20 cellular contexts compared by ENCODE assay signal in genomic region chr9:111668026-111668573, GRCh38. TPM values are rescaled to one million over a fixed set of nuclear protein-coding genes. Genes with fewer than 3 reads are reported as not detected.
A peak's percentile ranks its signal among the peaks of the same experiment; 100 is the strongest.
DNase-seq lines count a peak whose midpoint lies in the region; ATAC-seq, FAIRE-seq and TF ChIP-seq lines count a peak whose summit lies in the region.
"Had no signal": no experiment of that assay in that cellular context is flagged by ENCODE, and none has a peak within 500 bp of the region (broad histone marks: within the 10 kb centered on the region; RNA-seq: fewer than 3 reads in every experiment).

No MANE protein-coding gene starts in this region.

- peaks cover 7% of the 10 kb centered on the region for H3K4me1 Mint-ChIP-seq in T-helper 17 cell
- H3K4me1 Mint-ChIP-seq in activated naive CD8-positive, alpha-beta T cell treated with anti-CD3 and anti-CD28 coated beads, Interleukin-2, amount 50 U/mL, for 24 hours = peaks cover 11% of the 10 kb centered on the region

- H3K27ac Mint-ChIP-seq in T-helper 17 cell = peak overlapping the region; percentile 39
- H3K27ac Mint-ChIP-seq in activated naive CD8-positive, alpha-beta T cell treated with anti-CD3 and anti-CD28 coated beads, Interleukin-2, amount 50 U/mL, for 24 hours = no peak overlapping the region
- H3K27ac Mint-ChIP-seq: CD4-positive, CD25-positive, alpha-beta regulatory T cell had no signal

- no peaks in the 10 kb centered on the region for H3K9me1 ChIP-seq in endothelial cell of umbilical vein (replicated peaks; ENCODE audit: control insufficient read depth, extremely low read depth, insufficient read depth, low read length)

- dilution Hi-C loops in endothelial cell of umbilical vein (cut with MboI; ENCODE audit: extremely low pct_ligation_motif_present, low sequenced_read_pairs) = no loop called here

- TF ChIP-seq CTCF in endothelial cell of umbilical vein (IDR thresholded peaks at IDR 0.05; ENCODE audit: extremely low read depth in 1 of 2, insufficient read depth in 1 of 2, low read depth in 1 of 2, low read length in 2 of 2) = no peak
- no peak for TF ChIP-seq CTCF in PC-3 (conservative IDR thresholded peaks at IDR 0.05; ENCODE audit: low read depth, low read length)

- no peak overlapping the region for H3K4me3 Mint-ChIP-seq in T-helper 17 cell
- H3K4me3 Mint-ChIP-seq in activated naive CD8-positive, alpha-beta T cell treated with anti-CD3 and anti-CD28 coated beads, Interleukin-2, amount 50 U/mL, for 24 hours = no peak overlapping the region
- H3K4me3 Mint-ChIP-seq: CD8-positive, alpha-beta memory T cell had no signal

- H2AFZ ChIP-seq in endothelial cell of umbilical vein (ENCODE audit: low read depth, low read length) (no peak overlapping the region), PC-3 (ENCODE audit: low read length) (no peak overlapping the region)
- H2AFZ ChIP-seq: GM23248 had no signal

- no peaks in the 10 kb centered on the region for H3F3A ChIP-seq in PC-3 (ENCODE audit: low read length, unreplicated experiment)

- POLR2A ChIA-PET in endothelial cell of umbilical vein (lab: Charles Lee) = interaction anchor here (0.8 kb wide), 1 partner anchor 711 kb away, joined by 3 read pairs; the partner anchor contains the start of gene HSDL2
- POLR2A ChIA-PET in PC-3 (lab: Charles Lee; ENCODE audit: unreplicated experiment) = no interaction called here

- H3K4me2 ChIP-seq in endothelial cell of umbilical vein (ENCODE audit: insufficient read depth, low read length) (no peak overlapping the region), PC-3 (ENCODE audit: low read length) (no peak overlapping the region)

- H3K9me3 ChIP-seq in T-helper 17 cell (ENCODE audit: control insufficient read depth, low read length, poor library complexity, severe bottlenecking) (no peaks in the 10 kb centered on the region), endothelial cell of umbilical vein (replicated peaks; ENCODE audit: control insufficient read depth, insufficient read depth, low read length) (no peaks in the 10 kb centered on the region), PC-3 (ENCODE audit: low read length) (no peaks in the 10 kb centered on the region)
- H3K9me3 ChIP-seq: BE2C, Caco-2, HAP-1 had no signal

- H3K4me3 ChIP-seq in endothelial cell of umbilical vein (replicated peaks in 1 of 3; ENCODE audit: insufficient read depth in 1 of 3, low read depth in 1 of 3, low read length in 3 of 3) = no peak overlapping the region
- no peak overlapping the region for H3K4me3 ChIP-seq in PC-3 (ENCODE audit: low read length)
- H3K4me3 ChIP-seq: GM23248, HAP-1 had no signal

- no peaks in the 10 kb centered on the region for H4K20me1 ChIP-seq in endothelial cell of umbilical vein (replicated peaks; ENCODE audit: control insufficient read depth, extremely low read depth, insufficient read depth, low read length)
- H4K20me1 ChIP-seq in PC-3 (ENCODE audit: low read length) = no peaks in the 10 kb centered on the region

- TF ChIP-seq POLR2A in endothelial cell of umbilical vein (IDR thresholded peaks at IDR 0.05; ENCODE audit: low read depth, low read length) = no peak

- H3K36me3 Mint-ChIP-seq in T-helper 17 cell (ENCODE audit: low read depth) = peaks cover 4% of the 10 kb centered on the region
- H3K36me3 Mint-ChIP-seq in activated naive CD8-positive, alpha-beta T cell treated with anti-CD3 and anti-CD28 coated beads, Interleukin-2, amount 50 U/mL, for 24 hours (ENCODE audit: low read depth) = peaks cover 26% of the 10 kb centered on the region

- H3K4me1 ChIP-seq in endothelial cell of umbilical vein (ENCODE audit: control insufficient read depth, extremely low read depth, insufficient read depth, low read length) (no peaks in the 10 kb centered on the region), PC-3 (ENCODE audit: insufficient read depth, low read length) (peaks cover 3% of the 10 kb centered on the region; the same call in 1 of the 2 replicates)
- H3K4me1 ChIP-seq: BE2C had no signal

- H3K9me2 ChIP-seq in PC-3 (replicated peaks; ENCODE audit: low read length) = no peaks in the 10 kb centered on the region

- no peaks in the 10 kb centered on the region for H3K9me3 Mint-ChIP-seq in activated naive CD8-positive, alpha-beta T cell treated with anti-CD3 and anti-CD28 coated beads, Interleukin-2, amount 50 U/mL, for 24 hours
- H3K9me3 Mint-ChIP-seq: CD4-positive, CD25-positive, alpha-beta regulatory T cell; CD8-positive, alpha-beta memory T cell had no signal

- H3K27me3 ChIP-seq in endothelial cell of umbilical vein (ENCODE audit: control insufficient read depth in 2 of 2, insufficient read depth in 2 of 2, low read length in 2 of 2) (no peaks in the 10 kb centered on the region), PC-3 (ENCODE audit: low read length) (no peaks in the 10 kb centered on the region)
- H3K27me3 ChIP-seq: BE2C had no signal

- CTCF ChIA-PET in endothelial cell of umbilical vein (lab: Charles Lee) (interaction anchor here (1.2 kb wide), 1 partner anchor 10 kb away, joined by 3 read pairs; no protein-coding TSS in a partner anchor), PC-3 (lab: Charles Lee) (no interaction called here)

- H3K9ac ChIP-seq in endothelial cell of umbilical vein (replicated peaks; ENCODE audit: extremely low read depth, insufficient read depth, low read length) (no peak overlapping the region), PC-3 (ENCODE audit: low read length) (no peak overlapping the region)
- H3K9ac ChIP-seq: GM23248 had no signal

- H3K79me2 ChIP-seq in endothelial cell of umbilical vein (ENCODE audit: control insufficient read depth, insufficient read depth, low read length) (no peaks in the 10 kb centered on the region), PC-3 (ENCODE audit: low read length) (peaks cover 17% of the 10 kb centered on the region)

- no TSS peak for BruUV-seq in endothelial cell of umbilical vein (replicated peaks; lab: Mats Ljungman, UMichigan)
- no TSS peak for BruUV-seq in PC-3 (replicated peaks; lab: Mats Ljungman, UMichigan)

- DNase-seq in A172 (ENCODE audit: low spot score) (peak; percentile 32), T-helper 17 cell (no peak), endothelial cell of umbilical vein (ENCODE audit: low read depth, low spot score) (peak; percentile 59), stromal cell of bone marrow (ENCODE audit: low read depth) (peak; percentile 41), PC-3 (no peak), NCI-H1092 (lab: John Stamatoyannopoulos, UW) (no peak)
- DNase-seq in activated naive CD8-positive, alpha-beta T cell treated with anti-CD3 and anti-CD28 coated beads, Interleukin-2, amount 50 U/mL, for 24 hours = no peak
- DNase-seq: 8988T; ACHN; BE2C; C1 segment of cervical spinal cord; Caco-2; CD4-positive, CD25-positive, alpha-beta regulatory T cell; CD8-positive, alpha-beta memory T cell; GM23248 had no signal

- intact Hi-C loops in endothelial cell of umbilical vein (cut with micrococcal nuclease) (no loop called here), PC-3 (cut with micrococcal nuclease) (no loop called here)

- no peak for FAIRE-seq in endothelial cell of umbilical vein (lab: Jason Lieb, UNC)
- FAIRE-seq: D721Med, G401.6, GM12891, GM19239 had no signal

- peaks cover 0 to 2% of the 10 kb centered on the region in 2 experiments for H3K36me3 ChIP-seq in endothelial cell of umbilical vein (ENCODE audit: control insufficient read depth in 2 of 2, extremely low read depth in 1 of 2, insufficient read depth in 2 of 2, low read length in 2 of 2)
- no peaks in the 10 kb centered on the region for H3K36me3 ChIP-seq in PC-3 (ENCODE audit: low read depth, low read length)

- ATAC-seq in T-helper 17 cell (no peak), PC-3 (no peak)
- ATAC-seq in activated naive CD8-positive, alpha-beta T cell treated with anti-CD3 and anti-CD28 coated beads, Interleukin-2, amount 50 U/mL, for 24 hours = no peak

- H3K27me3 Mint-ChIP-seq in T-helper 17 cell = no peaks in the 10 kb centered on the region
- H3K27me3 Mint-ChIP-seq in activated naive CD8-positive, alpha-beta T cell treated with anti-CD3 and anti-CD28 coated beads, Interleukin-2, amount 50 U/mL, for 24 hours = no peaks in the 10 kb centered on the region
- H3K27me3 Mint-ChIP-seq: CD4-positive, CD25-positive, alpha-beta regulatory T cell; CD8-positive, alpha-beta memory T cell had no signal

- no peak overlapping the region for H3K27ac ChIP-seq in endothelial cell of umbilical vein (ENCODE audit: insufficient read depth, low read depth, low read length)
- no peak overlapping the region for H3K27ac ChIP-seq in PC-3 (ENCODE audit: low read length)
- H3K27ac ChIP-seq: GM23248 had no signal

TF ChIP-seq in endothelial cell of umbilical vein, 7 proteins besides CTCF, POLR2A, EP300 and RAD21 (continues in another document):
- TF ChIP-seq GATA2 (IDR thresholded peaks at IDR 0.05; ENCODE audit: insufficient read depth, insufficient read length, low read depth, low read length) (peak; percentile 27), EZH2 (IDR thresholded peaks at IDR 0.05; ENCODE audit: borderline replicate concordance, low read depth, low read length, severe bottlenecking) (no peak), FOS (IDR thresholded peaks at IDR 0.05; ENCODE audit: borderline replicate concordance, insufficient read depth, low read length) (peak; percentile 34), JUN (IDR thresholded peaks at IDR 0.05; ENCODE audit: borderline replicate concordance, insufficient read depth, insufficient read length, low read depth) (peak; percentile 19)

RNA-seq across cellular contexts. Expression of gene GNG10, which starts 6.7 kb away (rescaled TPM):
- 114 and 140 TPM in 2 replicates for total RNA-seq in A172 (2014; rRNA removed; shearing (Covaris generic))
- total RNA-seq in T-helper 17 cell (1 to 10 TPM; 5.3 to 6.7 TPM), endothelial cell of umbilical vein (32.9 and 33.0 TPM in 2 replicates), PC-3 (2014; rRNA removed) (27.1 and 50.7 TPM in 2 replicates)
- 22.3 and 31.9 TPM in 2 replicates for polyA plus RNA-seq in endothelial cell of umbilical vein
- 45.0 and 45.4 TPM in 2 replicates for polyA plus RNA-seq in endothelial cell of umbilical vein (2011; cell fraction: cytosol; rRNA removed)
- polyA plus RNA-seq in endothelial cell of umbilical vein (2011; cell fraction: nucleus; rRNA removed) = 11.5 and 11.9 TPM in 2 replicates
- 25.9 and 44.4 TPM in 2 replicates for polyA plus RNA-seq in endothelial cell of umbilical vein (2012)
- 10.2 and 11.1 TPM in 2 replicates for polyA minus RNA-seq in endothelial cell of umbilical vein
- polyA minus RNA-seq in endothelial cell of umbilical vein (2011; cell fraction: cytosol; rRNA and poly(A)+ RNA removed) = 6.9 TPM
- polyA minus RNA-seq in endothelial cell of umbilical vein (2011; cell fraction: nucleus; rRNA and poly(A)+ RNA removed) = 3.9 and 4.4 TPM in 2 replicates

RNA-seq across cellular contexts. Expression of gene DNAJC25, which starts 37.0 kb away (rescaled TPM):
- total RNA-seq in A172 (2014; rRNA removed; shearing (Covaris generic)) = 7.0 and 8.7 TPM in 2 replicates
- total RNA-seq in T-helper 17 cell = 1 to 10 TPM; 3.6 to 4.4 TPM
- total RNA-seq in endothelial cell of umbilical vein = 5.2 and 5.5 TPM in 2 replicates
- 1.7 and 2.1 TPM in 2 replicates for polyA plus RNA-seq in endothelial cell of umbilical vein
- 2.0 and 2.8 TPM in 2 replicates for polyA plus RNA-seq in endothelial cell of umbilical vein (2011; cell fraction: cytosol; rRNA removed)
- 4.2 and 4.7 TPM in 2 replicates for polyA plus RNA-seq in endothelial cell of umbilical vein (2011; cell fraction: nucleus; rRNA removed)
- polyA plus RNA-seq in endothelial cell of umbilical vein (2012) = 5.1 and 5.8 TPM in 2 replicates
- polyA minus RNA-seq in endothelial cell of umbilical vein = 1.4 and 2.2 TPM in 2 replicates
- 1.4 TPM for polyA minus RNA-seq in endothelial cell of umbilical vein (2011; cell fraction: cytosol; rRNA and poly(A)+ RNA removed)
- 1.7 and 2.9 TPM in 2 replicates for polyA minus RNA-seq in endothelial cell of umbilical vein (2011; cell fraction: nucleus; rRNA and poly(A)+ RNA removed)
- 5.1 and 5.9 TPM in 2 replicates for total RNA-seq in PC-3 (2014; rRNA removed)

Comparison
In these comparisons a context has a peak if more than half of its experiments do, and no peak if none do; other contexts are left out.
1. DNase-seq: peak in A172 (single experiment), endothelial cell of umbilical vein (single experiment) and stromal cell of bone marrow (single experiment); none in T-helper 17 cell (0 of 3), PC-3 (single experiment), NCI-H1092 (single experiment) and activated naive CD8-positive, alpha-beta T cell treated with anti-CD3 and anti-CD28 coated beads, Interleukin-2, amount 50 U/mL, for 24 hours (single experiment).